10 cellular contexts compared by ENCODE assay signal in the genomic region with DNA sequence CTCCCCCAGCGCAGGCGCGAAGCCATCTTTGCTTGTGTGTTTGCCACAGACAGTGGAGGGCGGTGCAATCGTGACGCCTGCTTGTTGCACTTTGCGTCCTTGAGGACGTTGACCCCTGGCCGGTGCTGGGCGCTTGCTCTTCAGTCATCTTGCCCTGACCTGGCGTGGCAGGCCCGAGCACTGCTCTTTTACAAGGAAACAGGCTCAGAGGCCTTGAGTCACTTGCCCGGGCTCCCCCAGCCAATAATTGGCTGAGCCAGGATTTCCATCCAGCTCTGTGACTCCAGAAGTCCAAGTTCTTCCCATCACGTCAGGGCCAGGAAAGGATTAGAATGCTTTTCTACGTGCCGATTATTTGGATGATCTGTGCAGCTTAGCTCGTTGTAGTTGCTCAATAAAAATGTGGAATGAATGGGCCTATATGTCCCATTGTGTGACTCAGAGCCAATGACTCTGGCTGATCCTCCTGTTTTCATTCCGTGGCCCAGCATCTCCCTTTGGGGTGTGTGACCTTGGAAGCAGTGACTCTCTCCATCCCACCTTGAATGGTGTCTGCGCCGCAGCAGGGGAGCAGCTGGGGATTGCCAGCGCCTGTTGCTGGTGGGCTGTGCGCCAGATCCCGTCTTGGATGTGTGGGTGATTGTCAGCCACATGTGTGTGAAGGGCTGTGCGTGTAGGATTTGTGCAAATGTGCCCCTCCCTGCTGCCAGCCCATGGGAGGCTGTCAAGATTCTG.
A peak's percentile ranks its signal among the peaks of the same experiment; 100 is the strongest.
DNase-seq lines count a peak whose midpoint lies in the region; ATAC-seq and TF ChIP-seq lines count a peak whose summit lies in the region.
"Had no signal": no experiment of that assay in that cellular context is flagged by ENCODE, and none has a peak within 500 bp of the region (broad histone marks: within the 10 kb centered on the region; RNA-seq: fewer than 3 reads in every experiment).

No MANE protein-coding gene starts in this region.

- H3K27ac ChIP-seq in body of pancreas, result no peak overlapping the region
- peak overlapping the region in 3 of 4 donors; percentile 52 to 72 (median 66) for H3K27ac ChIP-seq in tibial nerve
- H3K27ac ChIP-seq: C4-2B had no signal

- H3K4me3 ChIP-seq in body of pancreas, result no peak overlapping the region
- H3K4me3 ChIP-seq in tibial nerve, result no peak overlapping the region

- intact Hi-C loops in body of pancreas (cut with DNase I), result no loop called here

- 75 to 86% methylated on average over 11 to 24 of the region's 24 CpGs for WGBS in body of pancreas, 2 donors
- WGBS in tibial nerve, 2 donors, result 50 to 58% methylated on average over 22 to 24 of the region's 24 CpGs

- POLR2A ChIA-PET in activated CD8-positive, alpha-beta T cell treated with anti-CD3 and anti-CD28 coated beads, Interleukin-2, amount 10 ng/mL, durations not matched to agents 7 days and 5 days (lab: Charles Lee), result no interaction called here

- no peaks in the 10 kb centered on the region for H3K27me3 Mint-ChIP-seq in activated T-cell treated with anti-CD3 and anti-CD28 coated beads, Interleukin-2, amount 50 U/mL, for 72 hours (ENCODE audit: low read depth)
- H3K27me3 Mint-ChIP-seq in activated CD8-positive, alpha-beta T cell treated with anti-CD3 and anti-CD28 coated beads, Interleukin-2, amount 10 ng/mL, durations not matched to agents 7 days and 5 days (ENCODE audit: low read depth), result no peaks in the 10 kb centered on the region

- in situ Hi-C loops in KBM-7 (cut with MboI; ENCODE audit: low pct_unique_long_range_greater_than_20kb, low sequenced_read_pairs), result no loop called here

- TF ChIP-seq CTCF in body of pancreas (IDR thresholded peaks at IDR 0.05) (no peak), tibial nerve (IDR thresholded peaks at IDR 0.05) (no peak)

- peaks cover 50% of the 10 kb centered on the region for H3K4me1 Mint-ChIP-seq in activated T-cell treated with anti-CD3 and anti-CD28 coated beads, Interleukin-2, amount 50 U/mL, for 72 hours (ENCODE audit: low read depth)
- peaks cover 16% of the 10 kb centered on the region for H3K4me1 Mint-ChIP-seq in activated CD8-positive, alpha-beta T cell treated with anti-CD3 and anti-CD28 coated beads, Interleukin-2, amount 10 ng/mL, durations not matched to agents 7 days and 5 days (ENCODE audit: low read depth)

- TF ChIP-seq POLR2A in body of pancreas (IDR thresholded peaks at IDR 0.05) (no peak), tibial nerve (IDR thresholded peaks at IDR 0.05) (no peak)

- CTCF ChIA-PET in activated CD8-positive, alpha-beta T cell treated with anti-CD3 and anti-CD28 coated beads, Interleukin-2, amount 10 ng/mL, durations not matched to agents 7 days and 5 days (lab: Charles Lee), result interaction anchor here (1.0 kb wide), 2 partner anchors 23 to 45 kb away, joined by 4 read pairs; no protein-coding TSS in a partner anchor

- H3K4me1 ChIP-seq in body of pancreas, result peaks cover 20% of the 10 kb centered on the region
- peaks cover 0 to 74% (median 36%) of the 10 kb centered on the region in 4 donors for H3K4me1 ChIP-seq in tibial nerve

- H3K9me3 ChIP-seq in body of pancreas, result no peaks in the 10 kb centered on the region
- H3K9me3 ChIP-seq in tibial nerve, result no peaks in the 10 kb centered on the region

- H3K36me3 Mint-ChIP-seq in activated T-cell treated with anti-CD3 and anti-CD28 coated beads, Interleukin-2, amount 50 U/mL, for 72 hours (ENCODE audit: insufficient read depth in 2 of 2), result no peaks in the 10 kb centered on the region
- no peaks in the 10 kb centered on the region for H3K36me3 Mint-ChIP-seq in activated CD8-positive, alpha-beta T cell treated with anti-CD3 and anti-CD28 coated beads, Interleukin-2, amount 10 ng/mL, durations not matched to agents 7 days and 5 days (ENCODE audit: low read depth)

- H3K9me3 Mint-ChIP-seq in activated T-cell treated with anti-CD3 and anti-CD28 coated beads, Interleukin-2, amount 50 U/mL, for 72 hours, result no peaks in the 10 kb centered on the region
- no peaks in the 10 kb centered on the region for H3K9me3 Mint-ChIP-seq in activated CD8-positive, alpha-beta T cell treated with anti-CD3 and anti-CD28 coated beads, Interleukin-2, amount 10 ng/mL, durations not matched to agents 7 days and 5 days (ENCODE audit: insufficient read depth)

- H3K27me3 ChIP-seq in body of pancreas, result no peaks in the 10 kb centered on the region
- no peaks in the 10 kb centered on the region for H3K27me3 ChIP-seq in tibial nerve

- peak; percentile 17 for DNase-seq in activated T-cell treated with anti-CD3 and anti-CD28 coated beads, Interleukin-2, amount 50 U/mL, for 1 hour
- no peak for DNase-seq in activated T-cell treated with anti-CD3 and anti-CD28 coated beads, Interleukin-2, amount 50 U/mL, for 72 hours
- peak; percentile 50 to 59 (median 52) for DNase-seq in body of pancreas
- peak; percentile 94 for DNase-seq in left lobe of liver (ENCODE audit: low spot score)
- DNase-seq in tibial nerve (ENCODE audit: low spot score in 2 of 2), result peak in 1 of 2 donors; percentile 27
- DNase-seq in activated CD8-positive, alpha-beta T cell treated with anti-CD3 and anti-CD28 coated beads, Interleukin-2, amount 10 ng/mL, durations not matched to agents 7 days and 5 days, result no peak
- DNase-seq in stimulated activated CD4-positive, alpha-beta T cell treated with anti-CD3 and anti-CD28 coated beads, Interleukin-15, amount 100 ng/mL, for 24 hours, result no peak
- no peak for DNase-seq in KBM-7
- DNase-seq: NCI-H2029 had no signal

- TF ChIP-seq EP300 in tibial nerve (IDR thresholded peaks at IDR 0.05), result no peak

- no peak overlapping the region for H3K27ac Mint-ChIP-seq in activated T-cell treated with anti-CD3 and anti-CD28 coated beads, Interleukin-2, amount 50 U/mL, for 72 hours
- no peak overlapping the region for H3K27ac Mint-ChIP-seq in activated CD8-positive, alpha-beta T cell treated with anti-CD3 and anti-CD28 coated beads, Interleukin-2, amount 10 ng/mL, durations not matched to agents 7 days and 5 days

- H3K36me3 ChIP-seq in body of pancreas (replicated peaks in 1 of 2; ENCODE audit: insufficient read depth in 1 of 2, low read depth in 2 of 2), result no peaks in the 10 kb centered on the region
- H3K36me3 ChIP-seq in tibial nerve, result no peaks in the 10 kb centered on the region

- no peak overlapping the region for H3K4me3 Mint-ChIP-seq in activated T-cell treated with anti-CD3 and anti-CD28 coated beads, Interleukin-2, amount 50 U/mL, for 72 hours
- no peak overlapping the region for H3K4me3 Mint-ChIP-seq in activated CD8-positive, alpha-beta T cell treated with anti-CD3 and anti-CD28 coated beads, Interleukin-2, amount 10 ng/mL, durations not matched to agents 7 days and 5 days

- no peak for ATAC-seq in activated T-cell treated with anti-CD3 and anti-CD28 coated beads, Interleukin-2, amount 50 U/mL, for 72 hours (replicated peaks in 1 of 2)
- ATAC-seq in body of pancreas (peak; percentile 36), left lobe of liver (peak; percentile 91)
- no peak for ATAC-seq in activated CD8-positive, alpha-beta T cell treated with anti-CD3 and anti-CD28 coated beads, Interleukin-2, amount 10 ng/mL, durations not matched to agents 7 days and 5 days

Comparison
In these comparisons a context has a peak if more than half of its experiments do, and no peak if none do; other contexts are left out.
1. DNase-seq: peak in activated T-cell treated with anti-CD3 and anti-CD28 coated beads, Interleukin-2, amount 50 U/mL, for 1 hour (single experiment), body of pancreas (4 of 4) and left lobe of liver (single experiment); none in activated T-cell treated with anti-CD3 and anti-CD28 coated beads, Interleukin-2, amount 50 U/mL, for 72 hours (0 of 2), activated CD8-positive, alpha-beta T cell treated with anti-CD3 and anti-CD28 coated beads, Interleukin-2, amount 10 ng/mL, durations not matched to agents 7 days and 5 days (single experiment), stimulated activated CD4-positive, alpha-beta T cell treated with anti-CD3 and anti-CD28 coated beads, Interleukin-15, amount 100 ng/mL, for 24 hours (single experiment) and KBM-7 (single experiment).
2. ATAC-seq: peak in body of pancreas (single experiment) and left lobe of liver (single experiment); none in activated T-cell treated with anti-CD3 and anti-CD28 coated beads, Interleukin-2, amount 50 U/mL, for 72 hours (0 of 2) and activated CD8-positive, alpha-beta T cell treated with anti-CD3 and anti-CD28 coated beads, Interleukin-2, amount 10 ng/mL, durations not matched to agents 7 days and 5 days (single experiment).
3. H3K27ac ChIP-seq: peak in tibial nerve (3 of 4); none in body of pancreas (0 of 4).